Comparison of ENCODE assay signal across 23 cellular contexts in genomic region chr10:48767752-48768450, GRCh38.
DNase-seq lines count a peak whose midpoint lies in the region; ATAC-seq and TF ChIP-seq lines count a peak whose summit lies in the region.
"Had no signal": no experiment of that assay in that cellular context is flagged by ENCODE, and none has a peak within 500 bp of the region (broad histone marks: within the 10 kb centered on the region; RNA-seq: fewer than 3 reads in every experiment).

No MANE protein-coding gene starts in this region.

- H3K9me3 ChIP-seq in esophagus muscularis mucosa = no peaks in the 10 kb centered on the region
- H3K9me3 ChIP-seq: A549, SK-N-SH had no signal

- peak; percentile 4 for DNase-seq in AG20443 (ENCODE audit: low spot score)
- DNase-seq in CD14-positive monocyte (ENCODE audit: low spot score) = no peak
- peak; percentile 75 for DNase-seq in esophagus muscularis mucosa (ENCODE audit: extremely low spot score)
- no peak for DNase-seq in DMS114 treated with DMSO at 0.1 percent for 48 hours (lab: John Stamatoyannopoulos, UW; ENCODE audit: unreplicated experiment)
- DNase-seq: CD8-positive, alpha-beta memory T cell; DMS153; DND-41; Karpas-422; NCI-H1105; NCI-H1436 treated with DMSO at 0.1 percent for 48 hours; NCI-H187 treated with DMSO at 0.1 percent for 48 hours; NCI-H2171 treated with DMSO at 0.1 percent for 48 hours; NCI-H345; NCI-H510A treated with DMSO at 0.1 percent for 48 hours; NCI-H748 treated with DMSO at 0.1 percent for 48 hours; SK-N-SH had no signal

- TF ChIP-seq CTCF in CD14-positive monocyte (IDR thresholded peaks at IDR 0.05) (no peak), esophagus muscularis mucosa (IDR thresholded peaks at IDR 0.05) (no peak)

- intact Hi-C loops in CD14-positive monocyte (cut with micrococcal nuclease) = no loop called here
- intact Hi-C loops in esophagus muscularis mucosa (cut with DNase I) = no loop called here

- H3K4me3 ChIP-seq in esophagus muscularis mucosa = no peak overlapping the region
- H3K4me3 ChIP-seq: A549 had no signal

- no peaks in the 10 kb centered on the region for H3K9me3 Mint-ChIP-seq in CD14-positive monocyte
- peaks cover 5% of the 10 kb centered on the region for H3K9me3 Mint-ChIP-seq in stimulated activated memory B cell treated with anti-CD40 and anti-IgM and Interleukin-4, amounts not matched to agents 10 μg/mL and 1 μg/mL and 100 μg/mL, for 72 hours

- peak overlapping the region in 6 of 7 donors; percentile 4 to 58 (median 26) for H3K27ac Mint-ChIP-seq in CD14-positive monocyte
- peak overlapping the region; percentile 81 for H3K27ac Mint-ChIP-seq in stimulated activated memory B cell treated with anti-CD40 and anti-IgM and Interleukin-4, amounts not matched to agents 10 μg/mL and 1 μg/mL and 100 μg/mL, for 72 hours
- H3K27ac Mint-ChIP-seq: CD8-positive, alpha-beta memory T cell had no signal

- H3K36me3 Mint-ChIP-seq in CD14-positive monocyte = peaks cover 65 to 72% of the 10 kb centered on the region in 2 donors
- peaks cover 76% of the 10 kb centered on the region for H3K36me3 Mint-ChIP-seq in stimulated activated memory B cell treated with anti-CD40 and anti-IgM and Interleukin-4, amounts not matched to agents 10 μg/mL and 1 μg/mL and 100 μg/mL, for 72 hours
- H3K36me3 Mint-ChIP-seq: CD8-positive, alpha-beta memory T cell had no signal

- WGBS in esophagus muscularis mucosa = 97% methylated on average over 6 of the region's 8 CpGs

- no peak overlapping the region for H3K27ac ChIP-seq in esophagus muscularis mucosa (replicated peaks in 1 of 4)
- H3K27ac ChIP-seq: A549, C4-2B had no signal

- no peak for ATAC-seq in stimulated activated memory B cell treated with anti-CD40 and anti-IgM and Interleukin-4, amounts not matched to agents 10 μg/mL and 1 μg/mL and 100 μg/mL, for 72 hours
- ATAC-seq in HG03159 (IDR thresholded peaks at IDR 0.05; ENCODE audit: unreplicated experiment) = no peak
- no peak for ATAC-seq in HG03571 (IDR thresholded peaks at IDR 0.05; ENCODE audit: unreplicated experiment)
- ATAC-seq: A549, HCT116, HepG2 had no signal

- peaks cover 13% of the 10 kb centered on the region for H3K4me1 Mint-ChIP-seq in CD14-positive monocyte
- peaks cover 61% of the 10 kb centered on the region for H3K4me1 Mint-ChIP-seq in stimulated activated memory B cell treated with anti-CD40 and anti-IgM and Interleukin-4, amounts not matched to agents 10 μg/mL and 1 μg/mL and 100 μg/mL, for 72 hours
- H3K4me1 Mint-ChIP-seq: CD8-positive, alpha-beta memory T cell had no signal

- H3K4me1 ChIP-seq in esophagus muscularis mucosa = no peaks in the 10 kb centered on the region
- H3K4me1 ChIP-seq: A549 had no signal

- H3K36me3 ChIP-seq in esophagus muscularis mucosa = no peaks in the 10 kb centered on the region

- no peaks in the 10 kb centered on the region for H3K27me3 ChIP-seq in esophagus muscularis mucosa

- no peak for TF ChIP-seq POLR2A in esophagus muscularis mucosa (IDR thresholded peaks at IDR 0.05; ENCODE audit: low read depth)

- peaks cover 0 to 3% (median 1%) of the 10 kb centered on the region in 3 donors for H3K27me3 Mint-ChIP-seq in CD14-positive monocyte (ENCODE audit: low read depth in 3 of 3)
- H3K27me3 Mint-ChIP-seq in stimulated activated memory B cell treated with anti-CD40 and anti-IgM and Interleukin-4, amounts not matched to agents 10 μg/mL and 1 μg/mL and 100 μg/mL, for 72 hours = no peaks in the 10 kb centered on the region

- TF ChIP-seq EP300 in esophagus muscularis mucosa (IDR thresholded peaks at IDR 0.05) = no peak

- H3K4me3 Mint-ChIP-seq in CD14-positive monocyte = no peak overlapping the region
- no peak overlapping the region for H3K4me3 Mint-ChIP-seq in stimulated activated memory B cell treated with anti-CD40 and anti-IgM and Interleukin-4, amounts not matched to agents 10 μg/mL and 1 μg/mL and 100 μg/mL, for 72 hours
- H3K4me3 Mint-ChIP-seq: CD8-positive, alpha-beta memory T cell had no signal

Comparison
In these comparisons a context has a peak if more than half of its experiments do, and no peak if none do; other contexts are left out.
1. DNase-seq: peak in AG20443 (single experiment) and esophagus muscularis mucosa (single experiment); none in CD14-positive monocyte (single experiment) and DMS114 treated with DMSO at 0.1 percent for 48 hours (single experiment).